Comparison of ENCODE assay signal across 8 cellular contexts in the genomic region with DNA sequence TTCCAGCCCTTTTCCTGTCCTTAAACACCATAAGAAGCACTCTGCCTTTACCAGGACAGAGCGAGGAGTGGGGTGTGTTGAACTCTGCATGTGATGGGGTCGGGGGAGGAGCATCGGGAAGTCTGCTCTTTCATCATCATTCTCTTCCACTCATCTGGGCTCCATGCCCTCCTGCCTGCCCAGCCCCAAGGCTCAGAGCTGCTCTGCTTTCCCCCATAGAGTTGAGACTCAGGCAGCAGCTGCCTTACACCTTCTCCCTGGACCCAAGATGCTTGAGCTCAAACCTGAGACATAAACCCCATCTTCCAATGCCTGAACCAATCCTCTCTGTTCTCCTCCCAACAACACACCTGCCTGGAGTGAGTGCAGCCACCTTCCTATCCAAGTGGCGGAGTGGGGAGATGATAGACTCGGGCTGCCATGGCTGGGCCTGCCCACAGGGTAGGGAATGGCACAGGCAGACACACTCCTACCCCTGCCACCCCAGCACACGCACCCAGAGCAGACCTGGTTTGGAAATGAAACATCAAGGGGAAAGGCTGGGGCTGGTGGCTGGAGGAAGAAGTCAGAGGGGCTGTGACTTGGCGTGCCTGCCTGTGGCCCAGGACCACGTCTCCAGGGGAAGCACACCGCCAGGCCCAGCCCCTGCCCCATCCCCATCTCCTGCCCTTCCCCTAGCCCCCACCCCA. TPM values are rescaled to one million over a fixed set of nuclear protein-coding genes. Genes with fewer than 3 reads are reported as not detected.
DNase-seq lines count a peak whose midpoint lies in the region; ATAC-seq, FAIRE-seq and TF ChIP-seq lines count a peak whose summit lies in the region.

No MANE protein-coding gene starts in this region.

- intact Hi-C loops in kidney (cut with DNase I) = no loop called here

- H3K27ac Mint-ChIP-seq in HFFc6 = peak overlapping the region; percentile 87

- H3K4me1 ChIP-seq in kidney (ENCODE audit: control insufficient read depth in 1 of 2, insufficient read depth in 1 of 2, low read depth in 1 of 2, low read length in 2 of 2) (peaks cover 9 to 42% of the 10 kb centered on the region in 2 donors), subcutaneous abdominal adipose tissue (ENCODE audit: control insufficient read depth in 5 of 5, insufficient read depth in 5 of 5, low read length in 5 of 5) (peaks cover 9 to 63% (median 58%) of the 10 kb centered on the region in 5 donors)

- in situ Hi-C loops in ACHN (cut with HindIII; ENCODE audit: low pct_ligation_motif_present, low pct_unique_long_range_greater_than_20kb, low sequenced_read_pairs) = no loop called here

- ATAC-seq in GM18498 (IDR thresholded peaks at IDR 0.05; ENCODE audit: unreplicated experiment) (no peak), HG03175 (IDR thresholded peaks at IDR 0.05; ENCODE audit: unreplicated experiment) (no peak)

- H3K4me1 Mint-ChIP-seq in HFFc6 (ENCODE audit: low read depth) = peaks cover 22% of the 10 kb centered on the region

- no peaks in the 10 kb centered on the region for H3K27me3 ChIP-seq in subcutaneous abdominal adipose tissue (ENCODE audit: control insufficient read depth in 5 of 5, insufficient read depth in 4 of 5, low read length in 5 of 5)

- peaks cover 4% of the 10 kb centered on the region; the same call in 1 of the 2 replicates for H3K36me3 Mint-ChIP-seq in HFFc6 (ENCODE audit: low read depth)

- no peak overlapping the region for H3K4me3 ChIP-seq in kidney (ENCODE audit: low read length in 2 of 2)
- H3K4me3 ChIP-seq in subcutaneous abdominal adipose tissue (ENCODE audit: low read depth in 1 of 5, low read length in 5 of 5) = peak overlapping the region in 1 of 5 donors; percentile 9

- H3K9me3 ChIP-seq in kidney (ENCODE audit: control insufficient read depth in 1 of 2, low read length in 2 of 2) = no peaks in the 10 kb centered on the region
- H3K9me3 ChIP-seq in subcutaneous abdominal adipose tissue (ENCODE audit: control insufficient read depth in 5 of 5, low read length in 5 of 5) = no peaks in the 10 kb centered on the region

- FAIRE-seq in kidney (lab: Jason Lieb, UNC) = no peak

- DNase-seq in ACHN (peak; percentile 5), HFFc6 (peak; percentile 34), amniotic epithelial cell (ENCODE audit: low read depth) (peak; percentile 80), kidney (peak; percentile 69), NCI-H82 treated with DMSO at 0.1 percent for 48 hours (lab: John Stamatoyannopoulos, UW; ENCODE audit: unreplicated experiment) (no peak)

- H3K36me3 ChIP-seq in kidney (ENCODE audit: control insufficient read depth in 1 of 2, insufficient read depth in 2 of 2, low read length in 2 of 2) (peaks cover 0 to 4% of the 10 kb centered on the region in 2 donors), subcutaneous abdominal adipose tissue (ENCODE audit: control insufficient read depth in 5 of 5, insufficient read depth in 5 of 5, low read length in 5 of 5) (peaks cover 0 to 9% (median 7%) of the 10 kb centered on the region in 5 donors)

- no peak overlapping the region; the same call in 1 of the 2 replicates for H3K4me3 Mint-ChIP-seq in HFFc6

- no peaks in the 10 kb centered on the region for H3K9me3 Mint-ChIP-seq in HFFc6

- H3K27ac ChIP-seq in kidney (ENCODE audit: low read depth in 2 of 2, low read length in 2 of 2) = peak overlapping the region in 1 of 2 donors; percentile 67
- H3K27ac ChIP-seq in subcutaneous abdominal adipose tissue (ENCODE audit: low read depth, low read length) = peak overlapping the region; percentile 68

- peaks cover 2% of the 10 kb centered on the region for H3K27me3 Mint-ChIP-seq in HFFc6 (ENCODE audit: insufficient read depth)

- no peak for TF ChIP-seq CTCF in HFFc6 (IDR thresholded peaks at IDR 0.05)
- TF ChIP-seq CTCF in kidney (IDR thresholded peaks at IDR 0.05; ENCODE audit: borderline replicate concordance, extremely low read depth, insufficient read depth) = no peak

- H3K9ac ChIP-seq in kidney (ENCODE audit: low read length in 2 of 2) (no peak overlapping the region), subcutaneous abdominal adipose tissue (ENCODE audit: low read length in 5 of 5) (peak overlapping the region in 1 of 5 donors; percentile 40)

RNA-seq across cellular contexts. Expression of a gene that starts 28.4 kb away (rescaled TPM):
- 10 to 100 TPM in 4 of 6 experiments, 1 to 10 TPM in 2; 8.7 to 14.2 (median 11.0) TPM for total RNA-seq in HFFc6 (2021; fragmentation: NEBNext Ultra II Directional; extraction: Animal tissue kit (Norgen Biotek cat#: 25700))
- 50.7 TPM for total RNA-seq in kidney
- polyA plus RNA-seq in kidney (ENCODE audit: insufficient read depth, low read depth, low replicate concordance) = 51.0 TPM

RNA-seq across cellular contexts. Expression of a gene that starts 40.2 kb away (rescaled TPM):
- total RNA-seq in HFFc6 (2021; fragmentation: NEBNext Ultra II Directional; extraction: Animal tissue kit (Norgen Biotek cat#: 25700)) = not detected
- not detected for total RNA-seq in kidney
- 0.39 TPM for polyA plus RNA-seq in kidney (ENCODE audit: insufficient read depth, low read depth, low replicate concordance)
